Comparison of ENCODE assay signal across 21 cellular contexts in the genomic region with DNA sequence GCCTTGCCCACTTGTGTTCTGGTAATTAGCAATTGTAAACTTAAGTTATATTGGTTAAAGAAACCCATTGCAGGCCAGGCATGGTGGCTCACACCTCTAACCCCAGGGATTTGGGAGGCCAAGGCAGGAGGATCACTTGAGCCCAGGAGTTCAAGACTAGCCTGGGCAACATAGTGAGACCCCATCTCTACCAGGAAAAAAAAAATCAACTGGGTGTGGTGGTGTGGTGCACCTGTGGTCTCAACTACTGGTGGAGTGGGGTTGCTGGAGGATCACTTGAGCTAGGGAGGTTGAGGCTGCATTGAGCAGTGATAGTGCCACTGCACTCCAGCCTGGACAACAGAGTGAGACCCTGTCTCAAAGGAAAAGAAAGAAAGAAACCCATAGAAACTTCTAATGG. TPM values are rescaled to one million over a fixed set of nuclear protein-coding genes. Genes with fewer than 3 reads are reported as not detected.
DNase-seq lines count a peak whose midpoint lies in the region; ATAC-seq lines count a peak whose summit lies in the region.
"Had no signal": no experiment of that assay in that cellular context is flagged by ENCODE, and none has a peak within 500 bp of the region (broad histone marks: within the 10 kb centered on the region; RNA-seq: fewer than 3 reads in every experiment).

No MANE protein-coding gene starts in this region.

- no peaks in the 10 kb centered on the region for H3K9me3 Mint-ChIP-seq in activated naive CD4-positive, alpha-beta T cell treated with anti-CD3 and anti-CD28 coated beads, Interleukin-2, amount 50 U/mL, for 24 hours
- no peaks in the 10 kb centered on the region for H3K9me3 Mint-ChIP-seq in IgD-negative memory B cell
- H3K9me3 Mint-ChIP-seq in effector memory CD8-positive, alpha-beta T cell: no peaks in the 10 kb centered on the region
- H3K9me3 Mint-ChIP-seq in stimulated activated memory B cell treated with anti-CD40 and anti-IgM and Interleukin-4, amounts not matched to agents 10 μg/mL and 1 μg/mL and 100 μg/mL, for 72 hours: peaks cover 5% of the 10 kb centered on the region
- H3K9me3 Mint-ChIP-seq: H9 had no signal

- H3K36me3 Mint-ChIP-seq in activated naive CD4-positive, alpha-beta T cell treated with anti-CD3 and anti-CD28 coated beads, Interleukin-2, amount 50 U/mL, for 24 hours: peaks cover 11% of the 10 kb centered on the region
- H3K36me3 Mint-ChIP-seq in IgD-negative memory B cell: peaks cover 7% of the 10 kb centered on the region
- peaks cover 36% of the 10 kb centered on the region for H3K36me3 Mint-ChIP-seq in effector memory CD8-positive, alpha-beta T cell (ENCODE audit: insufficient read depth)
- H3K36me3 Mint-ChIP-seq in stimulated activated memory B cell treated with anti-CD40 and anti-IgM and Interleukin-4, amounts not matched to agents 10 μg/mL and 1 μg/mL and 100 μg/mL, for 72 hours: peaks cover 16% of the 10 kb centered on the region

- peak overlapping the region; percentile 30 for H3K27ac Mint-ChIP-seq in activated naive CD4-positive, alpha-beta T cell treated with anti-CD3 and anti-CD28 coated beads, Interleukin-2, amount 50 U/mL, for 24 hours
- H3K27ac Mint-ChIP-seq in IgD-negative memory B cell: peak overlapping the region in 2 of 3 donors; percentile 57 to 85
- H3K27ac Mint-ChIP-seq in effector memory CD8-positive, alpha-beta T cell: peak overlapping the region; percentile 4 to 9
- peak overlapping the region; percentile 27 for H3K27ac Mint-ChIP-seq in stimulated activated memory B cell treated with anti-CD40 and anti-IgM and Interleukin-4, amounts not matched to agents 10 μg/mL and 1 μg/mL and 100 μg/mL, for 72 hours
- H3K27ac Mint-ChIP-seq: H9 had no signal

- H3K4me3 Mint-ChIP-seq in activated naive CD4-positive, alpha-beta T cell treated with anti-CD3 and anti-CD28 coated beads, Interleukin-2, amount 50 U/mL, for 24 hours: no peak overlapping the region
- H3K4me3 Mint-ChIP-seq in IgD-negative memory B cell: peak overlapping the region in 1 of 4 donors; percentile 23
- H3K4me3 Mint-ChIP-seq in effector memory CD8-positive, alpha-beta T cell: peak overlapping the region in 1 of 2 donors; percentile 7
- H3K4me3 Mint-ChIP-seq in stimulated activated memory B cell treated with anti-CD40 and anti-IgM and Interleukin-4, amounts not matched to agents 10 μg/mL and 1 μg/mL and 100 μg/mL, for 72 hours: no peak overlapping the region
- H3K4me3 Mint-ChIP-seq: H9 had no signal

- no peak for DNase-seq in activated naive CD4-positive, alpha-beta T cell treated with anti-CD3 and anti-CD28 coated beads, Interleukin-2, amount 50 U/mL, for 16 hours
- DNase-seq in effector memory CD8-positive, alpha-beta T cell: no peak
- DNase-seq in RKO (ENCODE audit: low spot score) (no peak), occipital lobe (lab: John Stamatoyannopoulos, UW) (no peak)
- DNase-seq: AML-193, COR-L47, DND-41, GM23248, H9, NCI-H1105, NCI-H146, NCI-H2029 treated with DMSO at 0.1 percent for 48 hours, NCI-H226, NCI-H510A treated with DMSO at 0.1 percent for 48 hours, NCI-H748 treated with DMSO at 0.1 percent for 48 hours, SJCRH30 had no signal

- H3K27me3 Mint-ChIP-seq in activated naive CD4-positive, alpha-beta T cell treated with anti-CD3 and anti-CD28 coated beads, Interleukin-2, amount 50 U/mL, for 24 hours: no peaks in the 10 kb centered on the region
- no peaks in the 10 kb centered on the region for H3K27me3 Mint-ChIP-seq in IgD-negative memory B cell
- no peaks in the 10 kb centered on the region for H3K27me3 Mint-ChIP-seq in effector memory CD8-positive, alpha-beta T cell
- no peaks in the 10 kb centered on the region for H3K27me3 Mint-ChIP-seq in stimulated activated memory B cell treated with anti-CD40 and anti-IgM and Interleukin-4, amounts not matched to agents 10 μg/mL and 1 μg/mL and 100 μg/mL, for 72 hours

- H3K4me1 Mint-ChIP-seq in activated naive CD4-positive, alpha-beta T cell treated with anti-CD3 and anti-CD28 coated beads, Interleukin-2, amount 50 U/mL, for 24 hours: peaks cover 80% of the 10 kb centered on the region
- H3K4me1 Mint-ChIP-seq in IgD-negative memory B cell: peaks cover 50 to 58% (median 51%) of the 10 kb centered on the region in 3 donors
- peaks cover 56 to 68% of the 10 kb centered on the region in 2 donors for H3K4me1 Mint-ChIP-seq in effector memory CD8-positive, alpha-beta T cell (ENCODE audit: low read depth in 2 of 2)
- peaks cover 68% of the 10 kb centered on the region for H3K4me1 Mint-ChIP-seq in stimulated activated memory B cell treated with anti-CD40 and anti-IgM and Interleukin-4, amounts not matched to agents 10 μg/mL and 1 μg/mL and 100 μg/mL, for 72 hours

- no peak for ATAC-seq in effector memory CD8-positive, alpha-beta T cell (replicated peaks)
- no peak for ATAC-seq in stimulated activated memory B cell treated with anti-CD40 and anti-IgM and Interleukin-4, amounts not matched to agents 10 μg/mL and 1 μg/mL and 100 μg/mL, for 72 hours
- ATAC-seq in GM18519 (IDR thresholded peaks at IDR 0.05; ENCODE audit: low FRiP score, unreplicated experiment): no peak
- ATAC-seq: GM12878 had no signal

RNA-seq across cellular contexts. Expression of gene YY1, which starts 13.7 kb away (rescaled TPM):
- polyA plus RNA-seq in IgD-negative memory B cell: 17.7 TPM
- 60.2 TPM for total RNA-seq in occipital lobe

RNA-seq across cellular contexts. Expression of gene SLC25A29, which starts 53.6 kb away (rescaled TPM):
- 3.4 TPM for polyA plus RNA-seq in IgD-negative memory B cell
- 41.8 TPM for total RNA-seq in occipital lobe

Comparison
In these comparisons a context has a peak if more than half of its experiments do, and no peak if none do; other contexts are left out.
1. H3K27ac Mint-ChIP-seq: peak in every context shown above with its lines; median percentile 71 in IgD-negative memory B cell; 30 in activated naive CD4-positive, alpha-beta T cell treated with anti-CD3 and anti-CD28 coated beads, Interleukin-2, amount 50 U/mL, for 24 hours; 27 in stimulated activated memory B cell treated with anti-CD40 and anti-IgM and Interleukin-4, amounts not matched to agents 10 μg/mL and 1 μg/mL and 100 μg/mL, for 72 hours; 6 in effector memory CD8-positive, alpha-beta T cell.